Comparison of ENCODE assay signal across 12 cellular contexts in genomic region chr6:63353282-63353630, GRCh38. TPM values are rescaled to one million over a fixed set of nuclear protein-coding genes. Genes with fewer than 3 reads are reported as not detected.
DNase-seq lines count a peak whose midpoint lies in the region; ATAC-seq and TF ChIP-seq lines count a peak whose summit lies in the region.
"Had no signal": no experiment of that assay in that cellular context is flagged by ENCODE, and none has a peak within 500 bp of the region (broad histone marks: within the 10 kb centered on the region; RNA-seq: fewer than 3 reads in every experiment).

No MANE protein-coding gene starts in this region.

- in situ Hi-C loops in GM13976 (cut with MboI; ENCODE audit: low sequenced_read_pairs, unreplicated experiment) = loop anchor here (10.0 kb wide), 2 partner anchors 242 to 412 kb away; no protein-coding TSS in a partner anchor

- H3K27ac ChIP-seq in neutrophil = peak overlapping the region; percentile 92
- H3K27ac ChIP-seq: SJSA1 had no signal

- H3K9me3 ChIP-seq in neutrophil = no peaks in the 10 kb centered on the region
- H3K9me3 ChIP-seq: SJSA1 had no signal

- H3K4me1 ChIP-seq in neutrophil (ENCODE audit: control insufficient read depth in 1 of 2, insufficient read depth in 1 of 2, low read depth in 1 of 2, low read length in 1 of 2) = peaks cover 54 to 59% of the 10 kb centered on the region in 2 experiments
- H3K4me1 ChIP-seq: SJSA1 had no signal

- no peak overlapping the region for H3K4me3 Mint-ChIP-seq in chondrocyte (ENCODE audit: unreplicated experiment)
- H3K4me3 Mint-ChIP-seq: CD8-positive, alpha-beta memory T cell had no signal

- H3K27ac Mint-ChIP-seq in chondrocyte (ENCODE audit: unreplicated experiment) = no peak overlapping the region
- H3K27ac Mint-ChIP-seq: CD8-positive, alpha-beta memory T cell had no signal

- peak overlapping the region; percentile 51 for H3K4me3 ChIP-seq in GM12865 (ENCODE audit: low read depth, low read length)
- H3K4me3 ChIP-seq in neutrophil (ENCODE audit: low read depth in 1 of 2, low read length in 1 of 2) = peak overlapping the region; percentile 55 to 58
- H3K4me3 ChIP-seq: SJSA1 had no signal

- H3K4me1 Mint-ChIP-seq in chondrocyte (ENCODE audit: low read depth) = peaks cover 12% of the 10 kb centered on the region

- ATAC-seq in HG03520 (IDR thresholded peaks at IDR 0.05; ENCODE audit: unreplicated experiment) (peak; percentile 4), GM21825 (IDR thresholded peaks at IDR 0.05; ENCODE audit: unreplicated experiment) (no peak)

- TF ChIP-seq CTCF in GM12865 (IDR thresholded peaks at IDR 0.05; ENCODE audit: insufficient read depth, low read depth, low read length, missing control alignments) (no peak), chondrocyte (IDR thresholded peaks at IDR 0.05) (peak; percentile 40), neutrophil (IDR thresholded peaks at IDR 0.05) (no peak), GM13976 (IDR thresholded peaks at IDR 0.05; ENCODE audit: borderline replicate concordance, control extremely low read depth, extremely low read depth, insufficient read depth, missing control alignments) (no peak)

- no peaks in the 10 kb centered on the region for H3K27me3 ChIP-seq in neutrophil
- H3K27me3 ChIP-seq: SJSA1 had no signal

- H3K36me3 Mint-ChIP-seq in chondrocyte (ENCODE audit: low read depth) = no peaks in the 10 kb centered on the region
- H3K36me3 Mint-ChIP-seq: CD8-positive, alpha-beta memory T cell had no signal

- H3K9me3 Mint-ChIP-seq in chondrocyte (ENCODE audit: low read depth) = peaks cover 4% of the 10 kb centered on the region

- DNase-seq in GM12865 (ENCODE audit: low read depth) (no peak), chondrocyte (ENCODE audit: low spot score) (no peak), GM13976 (ENCODE audit: low spot score) (no peak)
- no peak for DNase-seq in activated CD4-positive, alpha-beta T cell treated with anti-CD3 and anti-CD28 coated beads for 4 hours
- DNase-seq: activated naive CD4-positive, alpha-beta T cell treated with Interleukin-2 at 50 U/mL for 16 hours; CD8-positive, alpha-beta memory T cell; stimulated activated CD4-positive, alpha-beta T cell treated with anti-CD3 and anti-CD28 coated beads, Interleukin-1b, Interleukin-23, amount 100 ng/mL, for 48 hours had no signal

- no peaks in the 10 kb centered on the region for H3K27me3 Mint-ChIP-seq in chondrocyte (ENCODE audit: low read depth)
- H3K27me3 Mint-ChIP-seq: CD8-positive, alpha-beta memory T cell had no signal

- no peaks in the 10 kb centered on the region for H3K36me3 ChIP-seq in neutrophil
- H3K36me3 ChIP-seq: SJSA1 had no signal

RNA-seq across cellular contexts. Expression of gene LGSN, which starts 33.5 kb away (rescaled TPM):
- total RNA-seq in chondrocyte = 1.4 TPM in 2 of 3 replicates, not detected in the other
- total RNA-seq: CD8-positive, alpha-beta memory T cell; H1; SJSA1 had no signal
